23 cellular contexts compared by ENCODE assay signal in the genomic region with DNA sequence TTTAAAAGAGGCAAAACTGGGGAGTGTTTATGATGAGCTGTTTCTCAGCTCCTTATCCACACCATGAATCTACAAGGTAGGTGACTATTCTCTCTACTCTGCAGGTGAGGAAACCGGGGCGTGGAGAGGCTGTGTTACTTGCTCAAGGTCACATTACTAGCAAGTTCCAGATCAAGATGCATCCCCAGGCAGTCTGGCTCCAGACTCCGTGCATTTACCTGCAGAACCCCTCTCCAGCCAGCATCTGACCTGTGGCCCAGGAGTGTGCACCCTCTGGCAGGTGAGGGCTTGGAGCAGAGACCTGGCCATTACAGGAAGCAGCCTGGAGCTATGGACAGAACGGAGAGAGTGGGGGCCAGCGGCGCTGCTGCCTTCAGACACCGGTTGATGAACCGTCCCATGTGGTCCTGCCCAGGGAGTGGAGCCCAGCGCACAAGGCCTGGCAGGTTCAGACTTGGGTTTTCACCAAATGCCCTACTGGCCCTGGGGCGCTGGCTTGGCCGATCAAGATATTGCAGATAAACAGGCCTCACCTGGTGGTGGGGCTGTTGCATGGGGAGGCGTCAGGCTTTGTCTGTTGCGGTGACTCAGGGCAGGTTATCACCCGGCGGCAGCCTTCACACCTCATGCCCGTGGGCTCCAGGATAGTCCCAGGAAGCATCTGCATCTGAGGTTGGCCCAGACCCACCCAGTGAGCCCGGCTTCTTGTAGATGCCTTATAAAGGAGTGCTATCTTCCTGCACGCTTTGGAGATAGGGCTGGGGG. TPM values are rescaled to one million over a fixed set of nuclear protein-coding genes. Genes with fewer than 3 reads are reported as not detected.
"Had no signal": no experiment of that assay in that cellular context is flagged by ENCODE, and none has a peak within 500 bp of the region (broad histone marks: within the 10 kb centered on the region; RNA-seq: fewer than 3 reads in every experiment).

No MANE protein-coding gene starts in this region.

- H3K9me3 Mint-ChIP-seq: activated naive CD4-positive, alpha-beta T cell treated with anti-CD3 and anti-CD28 coated beads for 36 hours; activated T-cell treated with anti-CD3 and anti-CD28 coated beads, Interleukin-2, amount 50 U/mL, for 24 hours; activated T-helper 2 cell treated with anti-CD3 and anti-CD28 coated beads, Interferon-gamma antibody, Interleukin-2, Interleukin-4, amounts not matched to agents 10 μg/mL and 5 μg/mL and 100 μg/mL, durations not matched to agents 14 hours and 24 hours and 36 hours; natural killer cell treated with Interleukin-12 subunit alpha and Interleukin-12 subunit beta and Interleukin-15 and Interleukin-18, amount 100 ng/mL, for 72 hours; T-cell; type B pancreatic cell had no signal

- ATAC-seq: activated CD8-positive, alpha-beta T cell treated with anti-CD3 and anti-CD28 coated beads, Interleukin-2, amount 10 ng/mL, durations not matched to agents 7 days and 5 days; body of pancreas; gastrocnemius medialis; left cardiac atrium; natural killer cell treated with Interleukin-12 subunit alpha and Interleukin-12 subunit beta and Interleukin-15 and Interleukin-18, amount 100 ng/mL, for 72 hours; SK-N-SH treated with all-trans-retinoic acid at 6 μM for 48 hours; T-cell had no signal

- H3K9me3 ChIP-seq: body of pancreas, gastrocnemius medialis had no signal

- H3K4me3 ChIP-seq: body of pancreas, dorsolateral prefrontal cortex, gastrocnemius medialis had no signal

- H3K36me3 Mint-ChIP-seq: natural killer cell treated with Interleukin-12 subunit alpha and Interleukin-12 subunit beta and Interleukin-15 and Interleukin-18, amount 100 ng/mL, for 72 hours; T-cell; type B pancreatic cell had no signal

- H3K27me3 ChIP-seq: body of pancreas, dorsolateral prefrontal cortex, gastrocnemius medialis had no signal

- H3K36me3 ChIP-seq: gastrocnemius medialis had no signal

- H3K4me1 ChIP-seq: body of pancreas, gastrocnemius medialis had no signal

- DNase-seq: activated CD4-positive, alpha-beta T cell treated with anti-CD3 and anti-CD28 coated beads for 48 hours; activated CD4-positive, CD25-positive, alpha-beta regulatory T cell; activated CD8-positive, alpha-beta T cell treated with anti-CD3 and anti-CD28 coated beads, Interleukin-2, amount 10 ng/mL, durations not matched to agents 7 days and 5 days; activated naive CD4-positive, alpha-beta T cell treated with anti-CD3 and anti-CD28 coated beads for 36 hours; activated T-cell treated with anti-CD3 and anti-CD28 coated beads, Interleukin-2, amount 50 U/mL, for 24 hours; body of pancreas; central memory CD4-positive, alpha-beta T cell; dorsolateral prefrontal cortex; gastrocnemius medialis; head of caudate nucleus; left cardiac atrium; nucleus accumbens; stimulated activated CD4-positive, alpha-beta T cell treated with anti-CD3 and anti-CD28 coated beads, Interleukin-12 subunit alpha, Interleukin-12 subunit beta, amount 100 ng/mL, for 4 hours; stimulated activated CD4-positive, alpha-beta T cell treated with anti-CD3 and anti-CD28 coated beads, Interleukin-1b, Interleukin-23, amount 100 ng/mL, for 48 hours; stimulated activated CD8-positive, alpha-beta memory T cell treated with anti-CD3 and anti-CD28 coated beads, Interleukin-4, amount 100 ng/mL, for 48 hours; stimulated activated naive CD4-positive, alpha-beta T cell treated with Interleukin-2 at 50 U/mL for 16 hours; T-cell had no signal

- H3K27ac Mint-ChIP-seq: activated CD8-positive, alpha-beta T cell treated with anti-CD3 and anti-CD28 coated beads, Interleukin-2, amount 10 ng/mL, durations not matched to agents 7 days and 5 days; activated naive CD4-positive, alpha-beta T cell treated with anti-CD3 and anti-CD28 coated beads for 36 hours; activated T-cell treated with anti-CD3 and anti-CD28 coated beads, Interleukin-2, amount 50 U/mL, for 24 hours; activated T-helper 2 cell treated with anti-CD3 and anti-CD28 coated beads, Interferon-gamma antibody, Interleukin-2, Interleukin-4, amounts not matched to agents 10 μg/mL and 5 μg/mL and 100 μg/mL, durations not matched to agents 14 hours and 24 hours and 36 hours; natural killer cell treated with Interleukin-12 subunit alpha and Interleukin-12 subunit beta and Interleukin-15 and Interleukin-18, amount 100 ng/mL, for 72 hours; T-cell; type B pancreatic cell had no signal

- H3K27me3 Mint-ChIP-seq: activated T-cell treated with anti-CD3 and anti-CD28 coated beads, Interleukin-2, amount 50 U/mL, for 24 hours; natural killer cell treated with Interleukin-12 subunit alpha and Interleukin-12 subunit beta and Interleukin-15 and Interleukin-18, amount 100 ng/mL, for 72 hours; type B pancreatic cell had no signal

- FAIRE-seq: colon had no signal

- H3K27ac ChIP-seq: body of pancreas, dorsolateral prefrontal cortex, gastrocnemius medialis had no signal

- H3K4me3 Mint-ChIP-seq: activated CD8-positive, alpha-beta T cell treated with anti-CD3 and anti-CD28 coated beads, Interleukin-2, amount 10 ng/mL, durations not matched to agents 7 days and 5 days; activated naive CD4-positive, alpha-beta T cell treated with anti-CD3 and anti-CD28 coated beads for 36 hours; activated T-cell treated with anti-CD3 and anti-CD28 coated beads, Interleukin-2, amount 50 U/mL, for 24 hours; natural killer cell treated with Interleukin-12 subunit alpha and Interleukin-12 subunit beta and Interleukin-15 and Interleukin-18, amount 100 ng/mL, for 72 hours; T-cell; type B pancreatic cell had no signal

RNA-seq across cellular contexts. Expression of gene WNT4, which starts 29.2 kb away (rescaled TPM):
- total RNA-seq: activated CD8-positive, alpha-beta T cell treated with anti-CD3 and anti-CD28 coated beads, Interleukin-2, amount 10 ng/mL, durations not matched to agents 7 days and 5 days; activated naive CD4-positive, alpha-beta T cell treated with anti-CD3 and anti-CD28 coated beads for 36 hours; activated T-helper 2 cell treated with anti-CD3 and anti-CD28 coated beads, Interferon-gamma antibody, Interleukin-2, Interleukin-4, amounts not matched to agents 10 μg/mL and 5 μg/mL and 100 μg/mL, durations not matched to agents 14 hours and 24 hours and 36 hours; epithelial cell of proximal tubule; natural killer cell treated with Interleukin-12 subunit alpha and Interleukin-12 subunit beta and Interleukin-15 and Interleukin-18, amount 100 ng/mL, for 72 hours; T-cell had no signal
